Comparison of ENCODE assay signal across 8 cellular contexts in the genomic region with DNA sequence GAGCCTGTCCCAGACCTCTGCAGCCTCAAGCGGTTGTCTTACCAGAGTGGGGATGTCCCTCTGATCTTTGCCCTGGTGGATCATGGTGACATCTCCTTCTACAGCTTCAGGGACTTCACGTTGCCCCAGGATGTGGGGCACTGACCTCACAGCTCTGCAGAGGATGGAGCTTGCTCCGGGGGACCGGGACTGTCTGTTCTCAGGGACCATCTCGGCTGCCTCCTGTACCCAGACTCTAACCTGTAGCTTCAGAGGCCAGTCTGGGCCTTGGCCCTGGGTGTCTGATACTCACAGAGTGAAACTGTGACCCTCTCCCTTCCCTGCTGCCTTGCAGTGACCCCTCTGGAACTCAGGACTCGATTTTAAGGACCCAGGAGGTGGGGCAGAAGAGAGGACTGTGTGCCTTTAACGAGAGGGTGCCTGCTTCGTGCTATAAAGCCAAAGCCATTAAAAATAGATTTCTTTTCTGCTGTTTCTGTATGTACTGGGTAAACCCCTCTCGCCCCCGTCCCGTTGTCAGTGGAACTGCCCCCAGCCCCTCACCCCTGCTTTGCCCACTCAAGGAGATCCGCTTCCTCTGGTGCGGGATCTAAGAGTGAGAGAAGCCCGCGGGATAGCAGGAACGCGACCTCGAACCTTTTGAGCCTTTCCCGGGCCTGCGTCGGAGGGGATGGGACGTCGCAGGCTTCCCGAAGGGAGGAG. TPM values are rescaled to one million over a fixed set of nuclear protein-coding genes. Genes with fewer than 3 reads are reported as not detected.
DNase-seq lines count a peak whose midpoint lies in the region; ATAC-seq and TF ChIP-seq lines count a peak whose summit lies in the region.

No MANE protein-coding gene starts in this region.

- H4K20me1 ChIP-seq in mammary epithelial cell (ENCODE audit: insufficient read depth, low read length), result no peaks in the 10 kb centered on the region

- CTCF ChIA-PET in mammary epithelial cell (lab: Charles Lee; ENCODE audit: low non-redundant PET), result no interaction called here

- peaks cover 15% of the 10 kb centered on the region for H3K4me1 ChIP-seq in mammary epithelial cell (ENCODE audit: insufficient read depth, low read length)
- peaks cover 16 to 21% of the 10 kb centered on the region in 2 donors for H3K4me1 ChIP-seq in thyroid gland

- intact Hi-C loops in mammary epithelial cell (cut with micrococcal nuclease), result no loop called here
- intact Hi-C loops in thyroid gland (cut with DNase I), result loop anchor here (5.0 kb wide), 1 partner anchor 92 kb away; no protein-coding TSS in a partner anchor

- peaks cover 12% of the 10 kb centered on the region for H3K36me3 Mint-ChIP-seq in activated T-cell treated with anti-CD3 and anti-CD28 coated beads, Interleukin-2, amount 50 U/mL, for 4 hours (ENCODE audit: insufficient read depth)
- H3K36me3 Mint-ChIP-seq in activated T-cell treated with anti-CD3 and anti-CD28 coated beads, Interleukin-2, amount 50 U/mL, for 24 hours (ENCODE audit: low read depth), result peaks cover 43% of the 10 kb centered on the region
- H3K36me3 Mint-ChIP-seq in memory B cell, result no peaks in the 10 kb centered on the region

- no peak overlapping the region for H3K27ac Mint-ChIP-seq in activated T-cell treated with anti-CD3 and anti-CD28 coated beads, Interleukin-2, amount 50 U/mL, for 24 hours
- H3K27ac Mint-ChIP-seq in memory B cell, result no peak overlapping the region

- no peaks in the 10 kb centered on the region for H3K9me3 ChIP-seq in mammary epithelial cell (replicated peaks; ENCODE audit: insufficient read depth, low read length)
- no peaks in the 10 kb centered on the region for H3K9me3 ChIP-seq in thyroid gland

- TF ChIP-seq CTCF in mammary epithelial cell (conservative IDR thresholded peaks at IDR 0.05 in 1 of 2, IDR thresholded peaks at IDR 0.05 in 1 of 2; ENCODE audit: extremely low read depth in 1 of 2, insufficient read depth in 1 of 2, low read depth in 1 of 2, low read length in 2 of 2), result no peak
- no peak for TF ChIP-seq CTCF in thyroid gland (IDR thresholded peaks at IDR 0.05)

- peak overlapping the region; percentile 10 for H3K9ac ChIP-seq in mammary epithelial cell (ENCODE audit: insufficient read depth, low read length)

- H3K4me2 ChIP-seq in mammary epithelial cell (ENCODE audit: insufficient read depth, low read depth, low read length), result peak overlapping the region; percentile 90

- no peak for DNase-seq in activated T-cell treated with anti-CD3 and anti-CD28 coated beads, Interleukin-2, amount 50 U/mL, for 4 hours
- DNase-seq in activated T-cell treated with anti-CD3 and anti-CD28 coated beads, Interleukin-2, amount 50 U/mL, for 24 hours, result no peak
- DNase-seq in mammary epithelial cell (no peak), memory B cell (ENCODE audit: low spot score in 2 of 2) (no peak), thyroid gland (no peak), midbrain (lab: John Stamatoyannopoulos, UW) (no peak), mucosa of gallbladder (ENCODE audit: low spot score) (no peak), SKM-1 treated with dmso at 0.1 percent for 144 hours (lab: John Stamatoyannopoulos, UW; ENCODE audit: unreplicated experiment) (no peak)

- dilution Hi-C loops in mammary epithelial cell (cut with HindIII; ENCODE audit: low sequenced_read_pairs), result no loop called here

- peak overlapping the region; percentile 96 for H2AFZ ChIP-seq in mammary epithelial cell (ENCODE audit: low read depth, low read length)

- TF ChIP-seq POLR2A in thyroid gland (IDR thresholded peaks at IDR 0.05), result no peak

- in situ Hi-C loops in mammary epithelial cell (cut with MboI; ENCODE audit: low sequenced_read_pairs in 2 of 2), result no loop called here

- peak overlapping the region; percentile 70 to 96 (median 84) for H3K4me3 ChIP-seq in mammary epithelial cell (replicated peaks in 1 of 3; ENCODE audit: insufficient read depth in 1 of 3, low read depth in 2 of 3, low read length in 3 of 3)
- peak overlapping the region in 2 of 3 donors; percentile 61 to 82 for H3K4me3 ChIP-seq in thyroid gland (replicated peaks in 1 of 3)

- H3K9me3 Mint-ChIP-seq in activated T-cell treated with anti-CD3 and anti-CD28 coated beads, Interleukin-2, amount 50 U/mL, for 4 hours, result no peaks in the 10 kb centered on the region
- H3K9me3 Mint-ChIP-seq in activated T-cell treated with anti-CD3 and anti-CD28 coated beads, Interleukin-2, amount 50 U/mL, for 24 hours, result no peaks in the 10 kb centered on the region
- H3K9me3 Mint-ChIP-seq in memory B cell, result no peaks in the 10 kb centered on the region

- peaks cover 14% of the 10 kb centered on the region for H3K4me1 Mint-ChIP-seq in activated T-cell treated with anti-CD3 and anti-CD28 coated beads, Interleukin-2, amount 50 U/mL, for 4 hours (ENCODE audit: low read depth)
- H3K4me1 Mint-ChIP-seq in activated T-cell treated with anti-CD3 and anti-CD28 coated beads, Interleukin-2, amount 50 U/mL, for 24 hours (ENCODE audit: low read depth), result peaks cover 12% of the 10 kb centered on the region
- H3K4me1 Mint-ChIP-seq in memory B cell, result peaks cover 3% of the 10 kb centered on the region

- no TSS peak for BruUV-seq in mammary epithelial cell (replicated peaks; lab: Mats Ljungman, UMichigan)

- H3K27ac ChIP-seq in mammary epithelial cell (ENCODE audit: insufficient read depth, low read depth, low read length), result no peak overlapping the region
- H3K27ac ChIP-seq in thyroid gland, result peak overlapping the region; percentile 35 to 86 (median 80)

- H3K27me3 Mint-ChIP-seq in activated T-cell treated with anti-CD3 and anti-CD28 coated beads, Interleukin-2, amount 50 U/mL, for 4 hours (ENCODE audit: low read depth), result peaks cover 1% of the 10 kb centered on the region
- no peaks in the 10 kb centered on the region for H3K27me3 Mint-ChIP-seq in activated T-cell treated with anti-CD3 and anti-CD28 coated beads, Interleukin-2, amount 50 U/mL, for 24 hours
- no peaks in the 10 kb centered on the region for H3K27me3 Mint-ChIP-seq in memory B cell

- H3K36me3 ChIP-seq in mammary epithelial cell (ENCODE audit: insufficient read depth, low read length) (peaks cover 3% of the 10 kb centered on the region), thyroid gland (no peaks in the 10 kb centered on the region)

- peaks cover 7% of the 10 kb centered on the region for H3K79me2 ChIP-seq in mammary epithelial cell (ENCODE audit: insufficient read depth, low read length)

- ATAC-seq in activated T-cell treated with anti-CD3 and anti-CD28 coated beads, Interleukin-2, amount 50 U/mL, for 4 hours, result no peak
- no peak for ATAC-seq in memory B cell (ENCODE audit: low read depth)

- peak overlapping the region; percentile 61 for H3K4me3 Mint-ChIP-seq in activated T-cell treated with anti-CD3 and anti-CD28 coated beads, Interleukin-2, amount 50 U/mL, for 4 hours
- no peak overlapping the region for H3K4me3 Mint-ChIP-seq in activated T-cell treated with anti-CD3 and anti-CD28 coated beads, Interleukin-2, amount 50 U/mL, for 24 hours
- peak overlapping the region; percentile 68 for H3K4me3 Mint-ChIP-seq in memory B cell

- no peaks in the 10 kb centered on the region for H3K27me3 ChIP-seq in mammary epithelial cell (ENCODE audit: insufficient read depth, low read length)
- H3K27me3 ChIP-seq in thyroid gland, result no peaks in the 10 kb centered on the region

- 26% methylated on average over 19 of the region's 24 CpGs for WGBS in mammary epithelial cell (ENCODE audit: low coverage, missing lambda C conversion rate)
- WGBS in thyroid gland, 2 donors, result 25 to 28% methylated on average over 14 to 19 of the region's 24 CpGs

RNA-seq across cellular contexts. Expression of gene LLGL2, which starts 1.1 kb away (rescaled TPM):
- total RNA-seq in activated T-cell treated with anti-CD3 and anti-CD28 coated beads, Interleukin-2, amount 50 U/mL, for 4 hours, result 10 to 100 TPM in 2 of 3 donors, 1 to 10 TPM in 1; 9.5 to 14.1 (median 10.2) TPM
- 10 to 100 TPM; 22.3 to 25.7 TPM for total RNA-seq in mammary epithelial cell
- 15.4 TPM for polyA plus RNA-seq in mammary epithelial cell
- 11.0 TPM for polyA minus RNA-seq in mammary epithelial cell
- 10 to 100 TPM; 35.6 to 73.5 (median 53.8) TPM for total RNA-seq in thyroid gland
- 477 TPM for total RNA-seq in mucosa of gallbladder

RNA-seq across cellular contexts. Expression of gene TSEN54, which starts 8.1 kb away (rescaled TPM):
- total RNA-seq in activated T-cell treated with anti-CD3 and anti-CD28 coated beads, Interleukin-2, amount 50 U/mL, for 4 hours, result 10 to 100 TPM; 64.1 to 76.2 (median 71.5) TPM
- total RNA-seq in mammary epithelial cell, result 10 to 100 TPM; 10.2 to 19.6 TPM
- polyA plus RNA-seq in mammary epithelial cell, result 24.1 TPM
- polyA minus RNA-seq in mammary epithelial cell, result 12.5 TPM
- total RNA-seq in thyroid gland, result 10 to 100 TPM; 11.6 to 46.6 (median 25.8) TPM
- 158 TPM for total RNA-seq in mucosa of gallbladder

RNA-seq across cellular contexts. Expression of gene CASKIN2, which starts 9.1 kb away (rescaled TPM):
- 1 to 10 TPM; 4.3 to 6.0 (median 5.9) TPM for total RNA-seq in activated T-cell treated with anti-CD3 and anti-CD28 coated beads, Interleukin-2, amount 50 U/mL, for 4 hours
- total RNA-seq in mammary epithelial cell (10 to 100 TPM; 10.5 to 22.1 TPM), thyroid gland (10 to 100 TPM; 15.0 to 87.2 (median 21.7) TPM), mucosa of gallbladder (74.7 TPM)
- 6.6 TPM for polyA plus RNA-seq in mammary epithelial cell
- 7.0 TPM for polyA minus RNA-seq in mammary epithelial cell
